In genomic region chr14:58599145-58599544, GRCh38 we compare ENCODE assay signal across 18 cellular contexts. TPM values are rescaled to one million over a fixed set of nuclear protein-coding genes. Genes with fewer than 3 reads are reported as not detected.
"Had no signal": no experiment of that assay in that cellular context is flagged by ENCODE, and none has a peak within 500 bp of the region (broad histone marks: within the 10 kb centered on the region; RNA-seq: fewer than 3 reads in every experiment).

No MANE protein-coding gene starts in this region.

- H3K36me3 ChIP-seq: adrenal gland, ascending aorta, colonic mucosa, gastroesophageal sphincter, left ventricle myocardium inferior, prostate gland, spleen, tibial nerve had no signal

- H3K4me1 Mint-ChIP-seq: central memory CD8-positive, alpha-beta T cell; mesothelial cell of epicardium had no signal

- H3K4me3 ChIP-seq: adrenal gland, ascending aorta, colonic mucosa, gastroesophageal sphincter, left ventricle myocardium inferior, prostate gland, spleen, tibial nerve had no signal

- DNase-seq: activated CD4-positive, alpha-beta T cell treated with anti-CD3 and anti-CD28 coated beads, Interleukin-2, amount 50 U/mL, for 48 hours; adrenal gland; colonic mucosa; left ventricle myocardium inferior; mammary epithelial cell; spleen; stimulated activated CD4-positive, alpha-beta T cell treated with anti-CD3 and anti-CD28 coated beads, Interleukin-4, amount 100 ng/mL, for 4 hours; T1000 had no signal

- H3K36me3 Mint-ChIP-seq: mesothelial cell of epicardium; natural killer cell treated with Interleukin-12 subunit alpha and Interleukin-12 subunit beta and Interleukin-15 and Interleukin-18, amount 100 ng/mL, for 72 hours; WTC11 had no signal

- H3K27me3 ChIP-seq: adrenal gland, ascending aorta, colonic mucosa, gastroesophageal sphincter, spleen, tibial nerve had no signal

- H3K4me3 Mint-ChIP-seq: central memory CD8-positive, alpha-beta T cell; mesothelial cell of epicardium; natural killer cell treated with Interleukin-12 subunit alpha and Interleukin-12 subunit beta and Interleukin-15 and Interleukin-18, amount 100 ng/mL, for 72 hours; stimulated activated naive CD8-positive, alpha-beta T cell treated with anti-CD3 and anti-CD28 coated beads, Interleukin-15, Interleukin-2, amounts not matched to agents 100 ng/mL and 50 ng/mL, for 24 hours; T-helper 1 cell treated with Interleukin-12 subunit alpha and Interleukin-12 subunit beta and Interleukin-4 antibody, amounts not matched to agents 30 μg/mL and 1 μg/mL, for 36 hours; WTC11 had no signal

- H3K27ac ChIP-seq: adrenal gland, ascending aorta, colonic mucosa, gastroesophageal sphincter, left ventricle myocardium inferior, prostate gland, spleen, tibial nerve had no signal

- H3K9me3 Mint-ChIP-seq: central memory CD8-positive, alpha-beta T cell; mesothelial cell of epicardium; natural killer cell treated with Interleukin-12 subunit alpha and Interleukin-12 subunit beta and Interleukin-15 and Interleukin-18, amount 100 ng/mL, for 72 hours; stimulated activated naive CD8-positive, alpha-beta T cell treated with anti-CD3 and anti-CD28 coated beads, Interleukin-15, Interleukin-2, amounts not matched to agents 100 ng/mL and 50 ng/mL, for 24 hours; T-helper 1 cell treated with Interleukin-12 subunit alpha and Interleukin-12 subunit beta and Interleukin-4 antibody, amounts not matched to agents 30 μg/mL and 1 μg/mL, for 36 hours; WTC11 had no signal

- H3K27me3 Mint-ChIP-seq: central memory CD8-positive, alpha-beta T cell; natural killer cell treated with Interleukin-12 subunit alpha and Interleukin-12 subunit beta and Interleukin-15 and Interleukin-18, amount 100 ng/mL, for 72 hours had no signal

- ATAC-seq: gastroesophageal sphincter; natural killer cell treated with Interleukin-12 subunit alpha and Interleukin-12 subunit beta and Interleukin-15 and Interleukin-18, amount 100 ng/mL, for 72 hours had no signal

- H3K27ac Mint-ChIP-seq: mesothelial cell of epicardium; natural killer cell treated with Interleukin-12 subunit alpha and Interleukin-12 subunit beta and Interleukin-15 and Interleukin-18, amount 100 ng/mL, for 72 hours; stimulated activated naive CD8-positive, alpha-beta T cell treated with anti-CD3 and anti-CD28 coated beads, Interleukin-15, Interleukin-2, amounts not matched to agents 100 ng/mL and 50 ng/mL, for 24 hours; T-helper 1 cell treated with Interleukin-12 subunit alpha and Interleukin-12 subunit beta and Interleukin-4 antibody, amounts not matched to agents 30 μg/mL and 1 μg/mL, for 36 hours; WTC11 had no signal

- H3K9me3 ChIP-seq: adrenal gland, ascending aorta, colonic mucosa, gastroesophageal sphincter, left ventricle myocardium inferior, prostate gland, spleen, tibial nerve had no signal

- H3K4me1 ChIP-seq: adrenal gland, ascending aorta, colonic mucosa, gastroesophageal sphincter, left ventricle myocardium inferior, prostate gland, spleen, tibial nerve had no signal

RNA-seq across cellular contexts. Expression of gene DACT1, which starts 38.6 kb away (rescaled TPM):
- total RNA-seq: natural killer cell treated with Interleukin-12 subunit alpha and Interleukin-12 subunit beta and Interleukin-15 and Interleukin-18, amount 100 ng/mL, for 72 hours had no signal
